Comparison of ENCODE assay signal across 8 cellular contexts in genomic region chr9:127715443-127716337, GRCh38. TPM values are rescaled to one million over a fixed set of nuclear protein-coding genes. Genes with fewer than 3 reads are reported as not detected.
A peak's percentile ranks its signal among the peaks of the same experiment; 100 is the strongest.
DNase-seq lines count a peak whose midpoint lies in the region; ATAC-seq and TF ChIP-seq lines count a peak whose summit lies in the region.

Gene PTRH1, minus strand, starts transcription at chr9:127715663. Its CDS starts 24 bp downstream, at chr9:127715639.
Gene TTC16, plus strand, starts transcription at chr9:127716079. Its CDS starts 67 bp downstream, at chr9:127716146.

- peaks cover 0 to 5% (median 0%) of the 10 kb centered on the region in 4 donors for H3K36me3 ChIP-seq in upper lobe of left lung

- CTCF ChIA-PET in T-cell (lab: Charles Lee) = interaction anchor here (0.6 to 2.3 kb wide), 7 partner anchors 19 to 259 kb away, joined by 3 to 20 read pairs (median 3); partner anchors contain the start of gene TOR2A (in 2 of the 2)

- peak in 2 of 4 donors; percentile 37 to 67 for TF ChIP-seq POLR2A in upper lobe of left lung (IDR thresholded peaks at IDR 0.05)

- peaks cover 34 to 46% (median 39%) of the 10 kb centered on the region in 3 donors for H3K4me1 Mint-ChIP-seq in T-cell

- H3K4me1 ChIP-seq in upper lobe of left lung = peaks cover 12 to 19% (median 16%) of the 10 kb centered on the region in 4 donors

- 6 to 19% methylated on average over 15 to 61 of the region's 65 CpGs for WGBS in upper lobe of left lung, 2 donors

- peak within 1 kb of the TSS; percentile 94 to 98 (median 98) for H3K4me3 Mint-ChIP-seq in T-cell

- in situ Hi-C loops in GM13977 (cut with MboI; ENCODE audit: low pct_unique_long_range_greater_than_20kb, low sequenced_read_pairs, unreplicated experiment) = no loop called here

- no peaks in the 10 kb centered on the region for H3K27me3 Mint-ChIP-seq in T-cell

- POLR2A ChIA-PET in T-cell (lab: Charles Lee) = interaction anchor here in 1 of 2 donors (0.7 kb wide), 1 partner anchor 10 kb away, joined by 3 read pairs; no protein-coding TSS in a partner anchor

- no peaks in the 10 kb centered on the region for H3K9me3 ChIP-seq in upper lobe of left lung

- intact Hi-C loops in left cardiac atrium (cut with DNase I) = no loop called here
- intact Hi-C loops in posterior cingulate gyrus (cut with DNase I) = loop anchor here (5.0 kb wide), 1 partner anchor 123 kb away; no protein-coding TSS in a partner anchor

- no peaks in the 10 kb centered on the region for H3K27me3 ChIP-seq in upper lobe of left lung

- TF ChIP-seq EP300 in upper lobe of left lung (IDR thresholded peaks at IDR 0.05) = no peak

- H3K27ac ChIP-seq in upper lobe of left lung = peak within 1 kb of the TSS; percentile 74 to 86 (median 78)

- H3K4me3 ChIP-seq in upper lobe of left lung = peak within 1 kb of the TSS; percentile 63 to 85 (median 71)

- H3K9me3 Mint-ChIP-seq in T-cell = no peaks in the 10 kb centered on the region

- ATAC-seq in HG02870 (IDR thresholded peaks at IDR 0.05; ENCODE audit: unreplicated experiment) = peak; percentile 91
- peak; percentile 92 to 95 (median 94) for ATAC-seq in T-cell (replicated peaks in 1 of 4)
- ATAC-seq in left cardiac atrium = peak; percentile 97
- ATAC-seq in upper lobe of left lung (ENCODE audit: low FRiP score in 2 of 2) = peak; percentile 96 to 98

- no peak for TF ChIP-seq CTCF in GM13977 (IDR thresholded peaks at IDR 0.05; ENCODE audit: extremely low read depth, insufficient read depth, missing control alignments)
- TF ChIP-seq CTCF in upper lobe of left lung (IDR thresholded peaks at IDR 0.05) = no peak

- peak within 1 kb of the TSS; percentile 91 to 95 for H3K27ac Mint-ChIP-seq in T-cell

- no peaks in the 10 kb centered on the region for H3K36me3 Mint-ChIP-seq in T-cell

- DNase-seq in GM13977 (ENCODE audit: low spot score) (peak; percentile 100), NCI-H146 (lab: John Stamatoyannopoulos, UW) (peak; percentile 86), T-cell (peak; percentile 89 to 98 (median 95)), amniotic epithelial cell (ENCODE audit: low read depth) (peak; percentile 87), left cardiac atrium (peak; percentile 99), posterior cingulate gyrus (peak; percentile 97 to 100 (median 99)), upper lobe of left lung (peak; percentile 97 to 99)

RNA-seq across cellular contexts. Expression of gene PTRH1, which starts in this region (rescaled TPM):
- total RNA-seq in T-cell (10 to 100 TPM in 4 of 5 donors, 1 to 10 TPM in 1; 4.4 to 15.9 (median 12.9) TPM), left cardiac atrium (10 to 100 TPM; 12.3 to 14.3 TPM), upper lobe of left lung (10 to 100 TPM in 5 of 6 donors, 1 to 10 TPM in 1; 7.4 to 33.5 (median 18.7) TPM)

RNA-seq across cellular contexts. Expression of gene TTC16, which starts in this region (rescaled TPM):
- total RNA-seq in T-cell (10 to 100 TPM in 1 of 5 donors, 1 to 10 TPM in 4; 4.6 to 31.8 (median 6.2) TPM), left cardiac atrium (under 1 TPM; 0.05 to 0.09 TPM), upper lobe of left lung (1 to 10 TPM in 5 of 6 donors, under 1 TPM in 1; 0.29 to 9.4 (median 3.1) TPM)

Comparison
In these comparisons a context has a peak if more than half of its experiments do, and no peak if none do; other contexts are left out.
1. Peak in every context shown above with its lines: DNase-seq, ATAC-seq, H3K4me3 ChIP-seq and H3K27ac ChIP-seq.